Comparison of ENCODE assay signal across 25 cellular contexts in the genomic region with DNA sequence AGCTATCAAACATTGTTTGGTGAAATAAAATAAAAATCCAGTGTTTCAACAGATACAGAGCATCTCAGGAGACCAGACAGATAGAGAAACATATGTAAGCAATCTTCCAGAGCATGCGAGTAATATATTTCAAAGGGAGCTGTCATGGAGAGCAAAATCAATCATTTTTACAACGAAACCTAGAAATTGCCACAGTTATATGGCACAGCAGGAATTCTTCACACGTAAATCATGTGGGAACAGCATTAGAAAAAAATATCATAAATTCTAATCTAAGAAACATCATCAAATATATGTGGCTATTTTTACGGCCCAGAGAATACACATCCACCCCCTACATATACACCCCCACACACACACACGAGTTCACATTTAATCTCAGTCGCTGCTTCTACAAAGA.
"Had no signal": no experiment of that assay in that cellular context is flagged by ENCODE, and none has a peak within 500 bp of the region (broad histone marks: within the 10 kb centered on the region; RNA-seq: fewer than 3 reads in every experiment).

No MANE protein-coding gene starts in this region.

- H3K9me3 ChIP-seq: esophagus muscularis mucosa, left ventricle myocardium inferior, lower lobe of right lung, psoas muscle, spleen, testis, tibial nerve, upper lobe of right lung had no signal

- H3K27ac ChIP-seq: epithelial cell of prostate, esophagus muscularis mucosa, foreskin keratinocyte, left ventricle myocardium inferior, lower lobe of right lung, psoas muscle, spleen, testis, tibial nerve, upper lobe of right lung had no signal

- H3K9me3 Mint-ChIP-seq: dendritic cell treated with granulocyte-macrophage colony-stimulating factor and Interleukin-4, amounts not matched to agents 40 ng/mL and 50 ng/mL, for 4 days; effector memory CD8-positive, alpha-beta T cell; memory B cell; natural killer cell treated with Interleukin-12 subunit alpha and Interleukin-12 subunit beta and Interleukin-15 and Interleukin-18, amount 100 ng/mL, for 72 hours; stimulated activated naive CD8-positive, alpha-beta T cell treated with anti-CD3 and anti-CD28 coated beads, Interleukin-15, amount 100 ng/mL, for 72 hours had no signal

- FAIRE-seq: colon, keratinocyte had no signal

- DNase-seq: effector memory CD8-positive, alpha-beta T cell; foreskin keratinocyte; immature natural killer cell; left ventricle myocardium inferior; lower lobe of right lung; midbrain; psoas muscle; retina; spleen; stimulated activated CD4-positive, alpha-beta T cell treated with anti-CD3 and anti-CD28 coated beads, Interleukin-15, amount 100 ng/mL, for 24 hours; stimulated activated CD4-positive, alpha-beta T cell treated with anti-CD3 and anti-CD28 coated beads, Interleukin-1b, Interleukin-23, amount 100 ng/mL, for 48 hours; stimulated activated CD4-positive, alpha-beta T cell treated with anti-CD3 and anti-CD28 coated beads, Interleukin-4, amount 100 ng/mL, for 24 hours; stimulated activated naive CD8-positive, alpha-beta T cell treated with anti-CD3 and anti-CD28 coated beads, Interleukin-15, amount 100 ng/mL, for 72 hours; testis; upper lobe of right lung had no signal

- H3K27me3 Mint-ChIP-seq: dendritic cell treated with granulocyte-macrophage colony-stimulating factor and Interleukin-4, amounts not matched to agents 40 ng/mL and 50 ng/mL, for 4 days; effector memory CD8-positive, alpha-beta T cell; memory B cell; natural killer cell treated with Interleukin-12 subunit alpha and Interleukin-12 subunit beta and Interleukin-15 and Interleukin-18, amount 100 ng/mL, for 72 hours; stimulated activated memory B cell treated with anti-CD40 and anti-IgM and Interleukin-4, amounts not matched to agents 10 μg/mL and 1 μg/mL and 100 μg/mL, for 72 hours; stimulated activated naive CD8-positive, alpha-beta T cell treated with anti-CD3 and anti-CD28 coated beads, Interleukin-15, amount 100 ng/mL, for 72 hours had no signal

- H3K4me3 ChIP-seq: esophagus muscularis mucosa, lower lobe of right lung, psoas muscle, spleen, testis, tibial nerve, upper lobe of right lung had no signal

- H3K36me3 Mint-ChIP-seq: immature natural killer cell; natural killer cell treated with Interleukin-12 subunit alpha and Interleukin-12 subunit beta and Interleukin-15 and Interleukin-18, amount 100 ng/mL, for 72 hours had no signal

- H3K27ac Mint-ChIP-seq: dendritic cell treated with granulocyte-macrophage colony-stimulating factor and Interleukin-4, amounts not matched to agents 40 ng/mL and 50 ng/mL, for 4 days; effector memory CD8-positive, alpha-beta T cell; immature natural killer cell; memory B cell; natural killer cell treated with Interleukin-12 subunit alpha and Interleukin-12 subunit beta and Interleukin-15 and Interleukin-18, amount 100 ng/mL, for 72 hours; stimulated activated memory B cell treated with anti-CD40 and anti-IgM and Interleukin-4, amounts not matched to agents 10 μg/mL and 1 μg/mL and 100 μg/mL, for 72 hours; stimulated activated naive CD8-positive, alpha-beta T cell treated with anti-CD3 and anti-CD28 coated beads, Interleukin-15, amount 100 ng/mL, for 72 hours had no signal

- H3K4me3 Mint-ChIP-seq: dendritic cell treated with granulocyte-macrophage colony-stimulating factor and Interleukin-4, amounts not matched to agents 40 ng/mL and 50 ng/mL, for 4 days; effector memory CD8-positive, alpha-beta T cell; immature natural killer cell; memory B cell; natural killer cell treated with Interleukin-12 subunit alpha and Interleukin-12 subunit beta and Interleukin-15 and Interleukin-18, amount 100 ng/mL, for 72 hours; stimulated activated memory B cell treated with anti-CD40 and anti-IgM and Interleukin-4, amounts not matched to agents 10 μg/mL and 1 μg/mL and 100 μg/mL, for 72 hours; stimulated activated naive CD8-positive, alpha-beta T cell treated with anti-CD3 and anti-CD28 coated beads, Interleukin-15, amount 100 ng/mL, for 72 hours had no signal

- ATAC-seq: effector memory CD8-positive, alpha-beta T cell; foreskin keratinocyte; lower lobe of right lung; natural killer cell treated with Interleukin-12 subunit alpha and Interleukin-12 subunit beta and Interleukin-15 and Interleukin-18, amount 100 ng/mL, for 72 hours; psoas muscle; sciatic nerve; stimulated activated memory B cell treated with anti-CD40 and anti-IgM and Interleukin-4, amounts not matched to agents 10 μg/mL and 1 μg/mL and 100 μg/mL, for 72 hours; stimulated activated naive CD8-positive, alpha-beta T cell treated with anti-CD3 and anti-CD28 coated beads, Interleukin-15, amount 100 ng/mL, for 72 hours; upper lobe of right lung had no signal

- H3K36me3 ChIP-seq: esophagus muscularis mucosa, left ventricle myocardium inferior, lower lobe of right lung, spleen, tibial nerve, upper lobe of right lung had no signal
